14 cellular contexts compared by ENCODE assay signal in genomic region chr5:16721151-16722102, GRCh38.
DNase-seq lines count a peak whose midpoint lies in the region; ATAC-seq, FAIRE-seq and TF ChIP-seq lines count a peak whose summit lies in the region.
"Had no signal": no experiment of that assay in that cellular context is flagged by ENCODE, and none has a peak within 500 bp of the region (broad histone marks: within the 10 kb centered on the region; RNA-seq: fewer than 3 reads in every experiment).

No MANE protein-coding gene starts in this region.

- intact Hi-C loops in GM12878 (cut with micrococcal nuclease; ENCODE audit: unreplicated experiment) = no loop called here

- H3K27ac ChIP-seq in GM12878 (ENCODE audit: control insufficient read depth, insufficient read depth) (no peak overlapping the region), mesodermal cell (ENCODE audit: low read depth, low read length, severe bottlenecking) (peak overlapping the region; percentile 13)
- H3K27ac ChIP-seq: epithelial cell of prostate, heart left ventricle, sigmoid colon had no signal

- H3K4me1 ChIP-seq in GM12878 (ENCODE audit: control insufficient read depth, insufficient read depth, low read length) = no peaks in the 10 kb centered on the region
- peaks cover 4% of the 10 kb centered on the region for H3K4me1 ChIP-seq in mesodermal cell (ENCODE audit: control insufficient read depth, insufficient read depth, low read length, poor library complexity, severe bottlenecking)
- H3K4me1 ChIP-seq: sigmoid colon had no signal

- no TSS peak for BruUV-seq in GM12878 (replicated peaks; lab: Mats Ljungman, UMichigan)

- SMC1A ChIA-PET in GM12878 (lab: Charles Lee; ENCODE audit: uncharacterized antibody, unreplicated experiment) = no interaction called here

- ATAC-seq in GM12878 (peak; percentile 64), GM21723 (IDR thresholded peaks at IDR 0.05; ENCODE audit: unreplicated experiment) (no peak)
- ATAC-seq: heart left ventricle had no signal

- H2AFZ ChIP-seq in GM12878 (ENCODE audit: control insufficient read depth, low read depth, low read length) = no peak overlapping the region

- in situ Hi-C loops in GM12878 (cut with MboI) = no loop called here

- no peaks in the 10 kb centered on the region for H3K27me3 ChIP-seq in GM12878 (replicated peaks in 1 of 2; ENCODE audit: control insufficient read depth in 2 of 2, insufficient read depth in 2 of 2, low read length in 1 of 2)
- H3K27me3 ChIP-seq: heart left ventricle, sigmoid colon had no signal

- FAIRE-seq in GM12878 (lab: Jason Lieb, UNC) = no peak
- FAIRE-seq: RCC 7860 had no signal

- DNase-seq in NCI-H748 (lab: John Stamatoyannopoulos, UW; ENCODE audit: unreplicated experiment) (peak; percentile 74), NCI-H748 treated with DMSO at 0.1 percent for 48 hours (lab: John Stamatoyannopoulos, UW) (no peak), GM12878 (ENCODE audit: low read depth, low spot score) (no peak), NCI-H1436 (lab: John Stamatoyannopoulos, UW) (no peak)
- DNase-seq in stimulated activated naive CD4-positive, alpha-beta T cell (lab: John Stamatoyannopoulos, UW) = no peak
- DNase-seq in NK-92 treated with Interleukin-12 subunit alpha and Interleukin-12 subunit beta, amount 100 ng/mL, for 24 hours (lab: John Stamatoyannopoulos, UW) = no peak
- DNase-seq: heart left ventricle, MV-4-11, NCI-H524, sigmoid colon had no signal

- H3K4me2 ChIP-seq in GM12878 (ENCODE audit: control insufficient read depth, insufficient read depth) = no peak overlapping the region

- POLR2A ChIA-PET in GM12878 (lab: Charles Lee) = no interaction called here

- no peaks in the 10 kb centered on the region; the same call in 2 of the 3 replicates for H3K9me3 ChIP-seq in GM12878 (replicated peaks; ENCODE audit: control insufficient read depth, insufficient read depth, low read length)
- H3K9me3 ChIP-seq in mesodermal cell (ENCODE audit: control insufficient read depth, low read length) = no peaks in the 10 kb centered on the region
- H3K9me3 ChIP-seq: sigmoid colon had no signal

- H3K9ac ChIP-seq in GM12878 (ENCODE audit: control insufficient read depth, insufficient read depth, low read length) = no peak overlapping the region

- TF ChIP-seq EP300 in GM12878 (IDR thresholded peaks at IDR 0.05; ENCODE audit: borderline replicate concordance in 1 of 2, control insufficient read depth in 1 of 2, low read depth in 2 of 2, low read length in 2 of 2) = no peak

- CTCF ChIA-PET in GM12878 (lab: Yijun Ruan, JAX) = no interaction called here

- no peak for TF ChIP-seq RAD21 in GM12878 (IDR thresholded peaks at IDR 0.05; ENCODE audit: insufficient read depth, low read depth, low read length)

- H3K4me3 ChIP-seq in GM12878 (no peak overlapping the region), mesodermal cell (ENCODE audit: extremely low read depth, insufficient read depth, low read length, poor library complexity, severe bottlenecking) (no peak overlapping the region)
- H3K4me3 ChIP-seq: heart left ventricle, sigmoid colon had no signal

- RAD21 ChIA-PET in GM12878 (lab: Charles Lee; ENCODE audit: unreplicated experiment) = no interaction called here

- no peak for TF ChIP-seq POLR2A in GM12878 (IDR thresholded peaks at IDR 0.05; ENCODE audit: low read depth, low read length)

- 36% methylated on average over 11 of the region's 11 CpGs for WGBS in GM12878 (ENCODE audit: insufficient coverage, insufficient replicate concordance, low lambda C conversion rate, missing lambda C conversion rate)
- 48 to 62% methylated on average over 7 to 9 of the region's 11 CpGs for WGBS in mesodermal cell (ENCODE audit: insufficient coverage in 2 of 2), 2 experiments

- no peak for TF ChIP-seq CTCF in GM12878 (IDR thresholded peaks at IDR 0.05 in 2 of 3, conservative IDR thresholded peaks at IDR 0.05 in 1 of 3; ENCODE audit: control insufficient read depth in 2 of 3, extremely low read depth in 1 of 3, insufficient read depth in 1 of 3, low read depth in 3 of 3, low read length in 3 of 3)

- no peaks in the 10 kb centered on the region for H4K20me1 ChIP-seq in GM12878 (ENCODE audit: control insufficient read depth, insufficient read depth)

- H3K79me2 ChIP-seq in GM12878 (ENCODE audit: control insufficient read depth, insufficient read depth, low read length) = no peaks in the 10 kb centered on the region

- H3K36me3 ChIP-seq in GM12878 (ENCODE audit: control insufficient read depth in 2 of 2, insufficient read depth in 2 of 2, low read length in 1 of 2) (no peaks in the 10 kb centered on the region), mesodermal cell (ENCODE audit: control insufficient read depth, insufficient read depth, low read length) (peaks cover 57% of the 10 kb centered on the region)
- H3K36me3 ChIP-seq: heart left ventricle, sigmoid colon had no signal

TF ChIP-seq in GM12878, 131 proteins besides CTCF, POLR2A, EP300 and RAD21:
- no peak for TF ChIP-seq NFIC (IDR thresholded peaks at IDR 0.05; ENCODE audit: low read depth, low read length)
- no peak for TF ChIP-seq GATAD2B (conservative IDR thresholded peaks at IDR 0.05; ENCODE audit: low read depth)
- no peak for TF ChIP-seq FOS (IDR thresholded peaks at IDR 0.05; ENCODE audit: borderline replicate concordance, extremely low read depth, insufficient read length)
- no peak for TF ChIP-seq FOXM1 (IDR thresholded peaks at IDR 0.05; ENCODE audit: low read depth, low read length)
- TF ChIP-seq NR2C1 (IDR thresholded peaks at IDR 0.05) = no peak
- TF ChIP-seq IKZF2 (IDR thresholded peaks at IDR 0.05) = no peak
- no peak for TF ChIP-seq JUNB (IDR thresholded peaks at IDR 0.05)
- no peak for TF ChIP-seq ZBED1 (IDR thresholded peaks at IDR 0.05; ENCODE audit: borderline replicate concordance)
- no peak for TF ChIP-seq SMC3 (IDR thresholded peaks at IDR 0.05; ENCODE audit: borderline replicate concordance, low read length)
- no peak for TF ChIP-seq TCF12 (IDR thresholded peaks at IDR 0.05; ENCODE audit: low read depth, low read length)
- no peak for TF ChIP-seq BCL11A (IDR thresholded peaks at IDR 0.05; ENCODE audit: low read depth, low read length)
- no peak for TF ChIP-seq KAT2A (conservative IDR thresholded peaks at IDR 0.05; ENCODE audit: control insufficient read depth, low read depth, low read length)
- TF ChIP-seq ZNF207 (IDR thresholded peaks at IDR 0.05; ENCODE audit: borderline replicate concordance) = no peak
- TF ChIP-seq ESRRA (IDR thresholded peaks at IDR 0.05; ENCODE audit: low read length) = no peak
- TF ChIP-seq MYC (IDR thresholded peaks at IDR 0.05; ENCODE audit: insufficient read depth, insufficient read length, insufficient replicate concordance, low read length, severe bottlenecking) = no peak
- no peak for TF ChIP-seq RBBP5 (conservative IDR thresholded peaks at IDR 0.05)
